In genomic region chr15:31228980-31229826, GRCh38 we compare ENCODE assay signal across 8 cellular contexts.
A peak's percentile ranks its signal among the peaks of the same experiment; 100 is the strongest.
DNase-seq lines count a peak whose midpoint lies in the region; ATAC-seq and TF ChIP-seq lines count a peak whose summit lies in the region.

No MANE protein-coding gene starts in this region.

- H3K27ac Mint-ChIP-seq in T-helper 1 cell treated with Interleukin-12 subunit alpha and Interleukin-12 subunit beta and Interleukin-4 antibody, amounts not matched to agents 30 μg/mL and 1 μg/mL, for 36 hours = peak overlapping the region; percentile 20
- peak overlapping the region; percentile 82 for H3K27ac Mint-ChIP-seq in stimulated activated memory B cell treated with anti-CD40 and anti-IgM and Interleukin-4, amounts not matched to agents 10 μg/mL and 1 μg/mL and 100 μg/mL, for 72 hours

- H3K9me3 Mint-ChIP-seq in T-helper 1 cell treated with Interleukin-12 subunit alpha and Interleukin-12 subunit beta and Interleukin-4 antibody, amounts not matched to agents 30 μg/mL and 1 μg/mL, for 36 hours = peaks cover 11% of the 10 kb centered on the region
- H3K9me3 Mint-ChIP-seq in stimulated activated memory B cell treated with anti-CD40 and anti-IgM and Interleukin-4, amounts not matched to agents 10 μg/mL and 1 μg/mL and 100 μg/mL, for 72 hours = no peaks in the 10 kb centered on the region

- POLR2A ChIA-PET in OCI-LY7 (lab: Charles Lee) = interaction anchor here (0.6 to 5.6 kb wide), 14 partner anchors 8 to 230 kb away, joined by 3 to 81 read pairs (median 4); no protein-coding TSS in a partner anchor

- H3K27me3 Mint-ChIP-seq in T-helper 1 cell treated with Interleukin-12 subunit alpha and Interleukin-12 subunit beta and Interleukin-4 antibody, amounts not matched to agents 30 μg/mL and 1 μg/mL, for 36 hours (ENCODE audit: low read depth) = peaks cover 19% of the 10 kb centered on the region
- H3K27me3 Mint-ChIP-seq in stimulated activated memory B cell treated with anti-CD40 and anti-IgM and Interleukin-4, amounts not matched to agents 10 μg/mL and 1 μg/mL and 100 μg/mL, for 72 hours = no peaks in the 10 kb centered on the region

- peak; percentile 70 for ATAC-seq in HG02642 (IDR thresholded peaks at IDR 0.05; ENCODE audit: poor library complexity, unreplicated experiment)
- ATAC-seq in stimulated activated memory B cell treated with anti-CD40 and anti-IgM and Interleukin-4, amounts not matched to agents 10 μg/mL and 1 μg/mL and 100 μg/mL, for 72 hours = peak; percentile 80

- intact Hi-C loops in OCI-LY7 (cut with micrococcal nuclease; ENCODE audit: unreplicated experiment) = no loop called here

- peaks cover 42% of the 10 kb centered on the region for H3K79me2 ChIP-seq in OCI-LY7 (ENCODE audit: insufficient read depth, low read depth, low read length)

- H3K36me3 ChIP-seq in OCI-LY7 (ENCODE audit: insufficient read depth, low read length) = peaks cover 30% of the 10 kb centered on the region

- no peak overlapping the region for H3K4me3 Mint-ChIP-seq in T-helper 1 cell treated with Interleukin-12 subunit alpha and Interleukin-12 subunit beta and Interleukin-4 antibody, amounts not matched to agents 30 μg/mL and 1 μg/mL, for 36 hours
- H3K4me3 Mint-ChIP-seq in stimulated activated memory B cell treated with anti-CD40 and anti-IgM and Interleukin-4, amounts not matched to agents 10 μg/mL and 1 μg/mL and 100 μg/mL, for 72 hours = peak overlapping the region; percentile 77

- CTCF ChIA-PET in OCI-LY7 (lab: Charles Lee; ENCODE audit: unreplicated experiment) = interaction anchor here (0.6 to 2.6 kb wide), 4 partner anchors 34 to 120 kb away, joined by 3 to 12 read pairs (median 3); no protein-coding TSS in a partner anchor

- peaks cover 1% of the 10 kb centered on the region for H3K36me3 Mint-ChIP-seq in T-helper 1 cell treated with Interleukin-12 subunit alpha and Interleukin-12 subunit beta and Interleukin-4 antibody, amounts not matched to agents 30 μg/mL and 1 μg/mL, for 36 hours (ENCODE audit: low read depth)
- peaks cover 10% of the 10 kb centered on the region for H3K36me3 Mint-ChIP-seq in stimulated activated memory B cell treated with anti-CD40 and anti-IgM and Interleukin-4, amounts not matched to agents 10 μg/mL and 1 μg/mL and 100 μg/mL, for 72 hours

- H3K4me1 ChIP-seq in OCI-LY7 (ENCODE audit: insufficient read depth, low read length, poor library complexity, severe bottlenecking) = peaks cover 94% of the 10 kb centered on the region

- no TSS peak for BruUV-seq in OCI-LY7 (replicated peaks; lab: Mats Ljungman, UMichigan)

- no peaks in the 10 kb centered on the region for H3K9me2 ChIP-seq in OCI-LY7 (ENCODE audit: insufficient read depth, low read length)

- H2AFZ ChIP-seq in OCI-LY7 (ENCODE audit: low read length) = no peak overlapping the region

- peak overlapping the region; percentile 99 for H3K27ac ChIP-seq in OCI-LY7 (ENCODE audit: low read depth, low read length, poor library complexity, severe bottlenecking)

- H3K4me3 ChIP-seq in OCI-LY7 (ENCODE audit: low read depth, low read length, poor library complexity, severe bottlenecking) = peak overlapping the region; percentile 77

- H3K9me3 ChIP-seq in OCI-LY7 (ENCODE audit: low read length) = peaks cover 14% of the 10 kb centered on the region

- H4K20me1 ChIP-seq in OCI-LY7 (ENCODE audit: insufficient read depth, low read length) = no peaks in the 10 kb centered on the region

- peak overlapping the region; percentile 99 for H3K4me2 ChIP-seq in OCI-LY7 (ENCODE audit: low read length)

- DNase-seq in T-helper 1 cell (no peak), OCI-LY7 (ENCODE audit: low spot score) (peak; percentile 91), LoVo (ENCODE audit: low spot score) (no peak), KG1 (lab: John Stamatoyannopoulos, UW) (no peak)
- DNase-seq in activated CD8-positive, alpha-beta memory T cell treated with anti-CD3 and anti-CD28 coated beads, Interleukin-2, amount 50 U/mL, for 4 hours = no peak

- no peak for TF ChIP-seq CTCF in OCI-LY7 (conservative IDR thresholded peaks at IDR 0.05; ENCODE audit: low read length)

- peaks cover 14% of the 10 kb centered on the region for H3K4me1 Mint-ChIP-seq in T-helper 1 cell treated with Interleukin-12 subunit alpha and Interleukin-12 subunit beta and Interleukin-4 antibody, amounts not matched to agents 30 μg/mL and 1 μg/mL, for 36 hours (ENCODE audit: low read depth)
- H3K4me1 Mint-ChIP-seq in stimulated activated memory B cell treated with anti-CD40 and anti-IgM and Interleukin-4, amounts not matched to agents 10 μg/mL and 1 μg/mL and 100 μg/mL, for 72 hours = peaks cover 81% of the 10 kb centered on the region
